In the genomic region with DNA sequence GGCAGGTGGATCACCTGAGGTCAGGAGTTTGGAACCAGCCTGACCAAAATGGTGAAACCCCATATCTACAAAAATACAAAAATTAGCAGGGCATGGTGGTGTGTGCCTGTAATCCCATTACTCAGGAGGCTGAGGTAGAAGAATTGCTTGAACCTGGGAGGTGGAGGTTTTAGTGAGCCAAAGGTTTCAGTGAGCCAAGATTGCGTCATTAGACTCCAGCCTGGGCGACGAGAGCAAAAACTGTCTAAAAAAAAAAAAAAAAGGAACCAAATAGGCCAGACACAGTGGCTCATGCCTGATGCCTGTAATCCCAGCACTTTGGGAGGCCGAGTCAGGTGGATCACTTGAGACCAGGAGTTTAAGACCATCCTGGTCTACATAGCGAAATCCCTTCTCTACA, we compare ENCODE assay signal across 5 cellular contexts. TPM values are rescaled to one million over a fixed set of nuclear protein-coding genes. Genes with fewer than 3 reads are reported as not detected.
"Had no signal": no experiment of that assay in that cellular context is flagged by ENCODE, and none has a peak within 500 bp of the region (broad histone marks: within the 10 kb centered on the region; RNA-seq: fewer than 3 reads in every experiment).

No MANE protein-coding gene starts in this region.

RNA-seq across cellular contexts. Expression of a gene that starts 12.8 kb away (rescaled TPM):
- total RNA-seq: HT1080, PC-3, SJCRH30, T-cell had no signal
- polyA plus RNA-seq: IgD-negative memory B cell had no signal
